12 cellular contexts compared by ENCODE assay signal in the genomic region with DNA sequence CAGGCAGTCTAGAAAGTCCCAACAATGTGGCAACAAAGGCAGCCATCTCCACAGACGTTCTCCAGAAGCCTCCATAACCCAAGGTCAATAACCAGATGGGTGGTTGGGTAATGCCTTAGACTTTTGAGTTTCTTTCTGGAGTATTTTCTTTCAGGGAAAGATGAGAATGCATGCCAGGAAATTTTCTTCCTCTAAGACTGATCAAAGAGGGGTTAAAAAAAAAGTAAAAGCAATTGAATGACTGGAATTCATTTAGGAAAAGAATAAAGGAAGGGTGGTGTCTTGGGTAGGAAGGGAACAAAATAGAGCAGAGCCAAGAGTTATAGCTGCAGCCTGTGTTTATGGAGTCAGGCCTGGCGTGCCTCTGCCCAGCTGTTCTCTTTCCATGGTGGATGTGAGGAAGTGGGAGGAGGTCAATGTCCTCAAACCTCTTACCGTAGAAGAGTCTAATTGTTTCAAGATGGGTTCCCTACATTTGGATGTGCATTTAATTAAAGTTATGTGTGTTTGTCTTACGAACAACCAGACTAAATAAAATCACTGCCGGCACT.
A peak's percentile ranks its signal among the peaks of the same experiment; 100 is the strongest.
DNase-seq lines count a peak whose midpoint lies in the region; TF ChIP-seq lines count a peak whose summit lies in the region.
"Had no signal": no experiment of that assay in that cellular context is flagged by ENCODE, and none has a peak within 500 bp of the region (broad histone marks: within the 10 kb centered on the region; RNA-seq: fewer than 3 reads in every experiment).

No MANE protein-coding gene starts in this region.

- H2BK12ac ChIP-seq in mesenchymal stem cell (ENCODE audit: low read length in 2 of 2), result peak overlapping the region in 1 of 2 experiments; percentile 54

- H2BK15ac ChIP-seq in mesenchymal stem cell (ENCODE audit: low read depth, poor library complexity, severe bottlenecking), result no peak overlapping the region

- no peak for TF ChIP-seq CTCF in endodermal cell (conservative IDR thresholded peaks at IDR 0.05)
- no peak for TF ChIP-seq CTCF in type B pancreatic cell (conservative IDR thresholded peaks at IDR 0.05)

- H3K9ac ChIP-seq in endodermal cell (ENCODE audit: extremely low read depth, low read length, poor library complexity, severe bottlenecking) (no peak overlapping the region), mesenchymal stem cell (ENCODE audit: low read length) (peak overlapping the region; percentile 6)

- H3K14ac ChIP-seq in mesenchymal stem cell (ENCODE audit: low read length in 2 of 2), result no peak overlapping the region

- H3K27me3 ChIP-seq in endodermal cell (ENCODE audit: control insufficient read depth, insufficient read depth, low read length, poor library complexity, severe bottlenecking) (no peaks in the 10 kb centered on the region), mesenchymal stem cell (ENCODE audit: control insufficient read depth in 1 of 2, insufficient read depth in 1 of 2, low read length in 2 of 2) (no peaks in the 10 kb centered on the region)
- H3K27me3 ChIP-seq: cardiac muscle cell had no signal

- peak overlapping the region; percentile 31 for H2AK5ac ChIP-seq in mesenchymal stem cell (ENCODE audit: low read length, severe bottlenecking)

- no peak overlapping the region for H2AFZ ChIP-seq in mesenchymal stem cell (ENCODE audit: low read depth, low read length)
- H2AFZ ChIP-seq: PC-9 had no signal

- H3K27ac Mint-ChIP-seq in endodermal cell (peak overlapping the region; percentile 20), type B pancreatic cell (peak overlapping the region; percentile 30)

- no peak overlapping the region for H3K4me3 Mint-ChIP-seq in endodermal cell
- peak overlapping the region; percentile 38 for H3K4me3 Mint-ChIP-seq in type B pancreatic cell

- H3K18ac ChIP-seq in mesenchymal stem cell (ENCODE audit: low read depth in 1 of 2, low read length in 2 of 2), result peak overlapping the region in 1 of 2 experiments; percentile 72

- H3K9me3 Mint-ChIP-seq in endodermal cell (peaks cover 46% of the 10 kb centered on the region), type B pancreatic cell (peaks cover 12% of the 10 kb centered on the region)

- no peak overlapping the region for H3K4me3 ChIP-seq in endodermal cell (ENCODE audit: low read length)
- peak overlapping the region in 1 of 2 experiments; percentile 43 for H3K4me3 ChIP-seq in mesenchymal stem cell (ENCODE audit: insufficient read depth in 1 of 2, low read depth in 1 of 2, low read length in 2 of 2)
- H3K4me3 ChIP-seq: cardiac muscle cell, PC-9 had no signal

- peak; percentile 48 for DNase-seq in HS-5 (ENCODE audit: low read depth)
- no peak for DNase-seq in endodermal cell
- peak; percentile 87 for DNase-seq in mesenchymal stem cell
- no peak for DNase-seq in type B pancreatic cell (ENCODE audit: extremely low spot score, unreplicated experiment)
- no peak for DNase-seq in NCI-H2196 (lab: John Stamatoyannopoulos, UW; ENCODE audit: unreplicated experiment)
- DNase-seq in activated naive CD4-positive, alpha-beta T cell treated with Interleukin-2 at 50 U/mL for 16 hours, result no peak
- DNase-seq in NCI-H2171 (lab: John Stamatoyannopoulos, UW), result no peak
- DNase-seq: DMS153; KBM-7; PC-9; stimulated activated naive CD4-positive, alpha-beta T cell treated with Interleukin-2 at 50 U/mL for 16 hours had no signal

- no peak overlapping the region for H4K91ac ChIP-seq in mesenchymal stem cell (ENCODE audit: low read length)

- no peak overlapping the region for H2BK120ac ChIP-seq in mesenchymal stem cell (ENCODE audit: low read depth, low read length)

- H3K36me3 Mint-ChIP-seq in endodermal cell (ENCODE audit: low read depth), result peaks cover 96% of the 10 kb centered on the region
- peaks cover 54% of the 10 kb centered on the region for H3K36me3 Mint-ChIP-seq in type B pancreatic cell

- H3K4me2 ChIP-seq in mesenchymal stem cell (ENCODE audit: low read length, poor library complexity, severe bottlenecking), result no peak overlapping the region
- H3K4me2 ChIP-seq: PC-9 had no signal

- H3K4me1 ChIP-seq in endodermal cell (ENCODE audit: control insufficient read depth, insufficient read depth, low read length) (no peaks in the 10 kb centered on the region), mesenchymal stem cell (ENCODE audit: control insufficient read depth, insufficient read depth, low read depth, low read length) (peaks cover 3% of the 10 kb centered on the region)

- peaks cover 33% of the 10 kb centered on the region for H3K9me3 ChIP-seq in endodermal cell (ENCODE audit: control insufficient read depth, low read length)
- no peaks in the 10 kb centered on the region for H3K9me3 ChIP-seq in mesenchymal stem cell (ENCODE audit: control insufficient read depth, low read length)

- H3K79me1 ChIP-seq in mesenchymal stem cell (replicated peaks; ENCODE audit: low read length, poor library complexity, severe bottlenecking), result peaks cover 23% of the 10 kb centered on the region

- H3K27ac ChIP-seq in endodermal cell (ENCODE audit: low read depth, low read length), result no peak overlapping the region
- no peak overlapping the region for H3K27ac ChIP-seq in mesenchymal stem cell (ENCODE audit: low read length, poor library complexity, severe bottlenecking)
- H3K27ac ChIP-seq: cardiac muscle cell, PC-9 had no signal

- no peak overlapping the region for H2BK5ac ChIP-seq in mesenchymal stem cell (ENCODE audit: low read depth, low read length, poor library complexity, severe bottlenecking)

- no peak overlapping the region for H4K8ac ChIP-seq in mesenchymal stem cell (ENCODE audit: low read length)

- H3K36me3 ChIP-seq in endodermal cell (ENCODE audit: control insufficient read depth, insufficient read depth, low read length), result peaks cover 87% of the 10 kb centered on the region
- peaks cover 50 to 76% of the 10 kb centered on the region in 2 experiments for H3K36me3 ChIP-seq in mesenchymal stem cell (ENCODE audit: control insufficient read depth in 1 of 2, insufficient read depth in 2 of 2, low read depth in 1 of 2, low read length in 2 of 2)
- H3K36me3 ChIP-seq: cardiac muscle cell had no signal

- no peak overlapping the region for H3K23ac ChIP-seq in mesenchymal stem cell (ENCODE audit: low read length in 2 of 2)

- no peaks in the 10 kb centered on the region for H3K27me3 Mint-ChIP-seq in endodermal cell (ENCODE audit: insufficient read depth)
- no peaks in the 10 kb centered on the region for H3K27me3 Mint-ChIP-seq in type B pancreatic cell

- 94% methylated on average over 5 of the region's 5 CpGs; no CpG with 5 or more reads in 1 of the 2 experiments for WGBS in endodermal cell (ENCODE audit: insufficient coverage in 1 of 2, insufficient read length in 1 of 2), 2 experiments
- 55% methylated on average over 4 of the region's 5 CpGs for WGBS in mesenchymal stem cell

- H3K4ac ChIP-seq in mesenchymal stem cell (ENCODE audit: low read depth in 1 of 2, low read length in 2 of 2), result no peak overlapping the region

- H3K4me1 Mint-ChIP-seq in endodermal cell (no peaks in the 10 kb centered on the region), type B pancreatic cell (ENCODE audit: unreplicated experiment) (peaks cover 27% of the 10 kb centered on the region)

Comparison
In these comparisons a context has a peak if more than half of its experiments do, and no peak if none do; other contexts are left out.
1. DNase-seq: peak in HS-5 (single experiment) and mesenchymal stem cell (single experiment); none in endodermal cell (single experiment), type B pancreatic cell (single experiment), NCI-H2196 (single experiment), activated naive CD4-positive, alpha-beta T cell treated with Interleukin-2 at 50 U/mL for 16 hours (single experiment) and NCI-H2171 (single experiment).